ENCODE assay signal across 24 cellular contexts in the genomic region with DNA sequence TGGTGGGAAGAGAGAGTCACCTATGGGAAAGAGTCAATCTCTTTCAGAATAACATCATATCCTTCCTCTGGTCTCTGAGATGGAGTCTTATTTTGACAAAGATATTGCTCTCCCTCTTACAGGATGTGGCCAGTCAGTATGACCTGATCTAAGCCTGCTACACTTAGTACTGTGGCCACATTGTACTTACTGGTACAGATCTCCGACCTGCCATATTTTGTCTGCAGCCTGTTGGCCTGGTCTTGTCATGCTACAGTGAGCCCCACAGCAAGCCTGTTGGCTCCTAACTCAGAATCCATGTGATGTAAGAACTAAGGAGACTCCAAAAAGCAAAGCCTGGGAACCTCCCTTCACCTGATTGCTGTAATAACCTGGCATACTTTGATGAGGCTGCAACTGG.
DNase-seq lines count a peak whose midpoint lies in the region; ATAC-seq and TF ChIP-seq lines count a peak whose summit lies in the region.
"Had no signal": no experiment of that assay in that cellular context is flagged by ENCODE, and none has a peak within 500 bp of the region (broad histone marks: within the 10 kb centered on the region; RNA-seq: fewer than 3 reads in every experiment).

No MANE protein-coding gene starts in this region.

- no peak overlapping the region for H4K12ac ChIP-seq in trophoblast cell (ENCODE audit: low read depth, low read length)

- peak overlapping the region; percentile 25 for H3K9ac ChIP-seq in trophoblast cell (ENCODE audit: low read length)
- H3K9ac ChIP-seq: KMS-11 had no signal

- no peak overlapping the region for H3K4ac ChIP-seq in trophoblast cell (ENCODE audit: low read depth, low read length)

- no peak overlapping the region for H2BK120ac ChIP-seq in trophoblast cell (ENCODE audit: insufficient read depth, low read length, poor library complexity)

- no peak overlapping the region for H2BK5ac ChIP-seq in trophoblast cell (ENCODE audit: low read depth, low read length, poor library complexity)

- no peaks in the 10 kb centered on the region for H3K27me3 ChIP-seq in trophoblast cell (ENCODE audit: insufficient read depth, low read length)
- H3K27me3 ChIP-seq: BE2C, Peyer's patch had no signal

- peak; percentile 71 for DNase-seq in activated CD8-positive, alpha-beta memory T cell treated with anti-CD3 and anti-CD28 coated beads, Interleukin-2, amount 10 ng/mL, durations not matched to agents 7 days and 5 days
- no peak for DNase-seq in activated CD8-positive, alpha-beta memory T cell treated with anti-CD3 and anti-CD28 coated beads, Interleukin-2, amount 50 U/mL, for 4 hours
- DNase-seq in central memory CD8-positive, alpha-beta T cell (ENCODE audit: low spot score in 2 of 2): no peak
- DNase-seq in trophoblast cell: no peak
- no peak for DNase-seq in GM20000 (ENCODE audit: low spot score)
- no peak for DNase-seq in NOMO-1 treated with DMSO at 0.1 percent for 48 hours (lab: John Stamatoyannopoulos, UW; ENCODE audit: unreplicated experiment)
- no peak for DNase-seq in OCI-M2 (lab: John Stamatoyannopoulos, UW; ENCODE audit: unreplicated experiment)
- DNase-seq: 8988T, ACHN, BE2C, Calu3, DND-41, HCEC 1CT, IMR-90, NCI-H1048, NCI-H1417, NCI-H1694, NCI-H2081, NCI-H2227 treated with DMSO at 0.1 percent for 48 hours, NCI-H526 treated with DMSO at 0.1 percent for 48 hours, Peyer's patch, SHP77 treated with DMSO at 0.1 percent for 48 hours had no signal

- peak overlapping the region; percentile 88 for H3K27ac Mint-ChIP-seq in activated CD8-positive, alpha-beta memory T cell treated with anti-CD3 and anti-CD28 coated beads, Interleukin-2, amount 10 ng/mL, durations not matched to agents 7 days and 5 days
- peak overlapping the region; percentile 22 for H3K27ac Mint-ChIP-seq in T-helper 1 cell treated with Interleukin-12 subunit alpha and Interleukin-12 subunit beta and Interleukin-4 antibody, amounts not matched to agents 30 μg/mL and 1 μg/mL, for 36 hours
- no peak overlapping the region for H3K27ac Mint-ChIP-seq in central memory CD8-positive, alpha-beta T cell (ENCODE audit: low read depth)

- no peak overlapping the region for H3K23ac ChIP-seq in trophoblast cell (ENCODE audit: low read length)

- H3K9me3 Mint-ChIP-seq in activated CD8-positive, alpha-beta memory T cell treated with anti-CD3 and anti-CD28 coated beads, Interleukin-2, amount 10 ng/mL, durations not matched to agents 7 days and 5 days (ENCODE audit: low read depth): peaks cover 2% of the 10 kb centered on the region
- H3K9me3 Mint-ChIP-seq in T-helper 1 cell treated with Interleukin-12 subunit alpha and Interleukin-12 subunit beta and Interleukin-4 antibody, amounts not matched to agents 30 μg/mL and 1 μg/mL, for 36 hours: peaks cover 38% of the 10 kb centered on the region
- peaks cover 19% of the 10 kb centered on the region for H3K9me3 Mint-ChIP-seq in central memory CD8-positive, alpha-beta T cell

- no peak overlapping the region for H2AK5ac ChIP-seq in trophoblast cell (ENCODE audit: low read length)

- H3K4me1 Mint-ChIP-seq in activated CD8-positive, alpha-beta memory T cell treated with anti-CD3 and anti-CD28 coated beads, Interleukin-2, amount 10 ng/mL, durations not matched to agents 7 days and 5 days: peaks cover 77% of the 10 kb centered on the region
- H3K4me1 Mint-ChIP-seq in T-helper 1 cell treated with Interleukin-12 subunit alpha and Interleukin-12 subunit beta and Interleukin-4 antibody, amounts not matched to agents 30 μg/mL and 1 μg/mL, for 36 hours (ENCODE audit: low read depth): peaks cover 36% of the 10 kb centered on the region
- H3K4me1 Mint-ChIP-seq in central memory CD8-positive, alpha-beta T cell: peaks cover 89% of the 10 kb centered on the region

- no peak overlapping the region for H3K27ac ChIP-seq in trophoblast cell (ENCODE audit: low read depth, low read length)
- H3K27ac ChIP-seq: KMS-11, Peyer's patch had no signal

- H3K14ac ChIP-seq in trophoblast cell (ENCODE audit: low read length): no peak overlapping the region

- no peak overlapping the region for H2BK12ac ChIP-seq in trophoblast cell (ENCODE audit: low read length)

- no peaks in the 10 kb centered on the region for H3K4me1 ChIP-seq in trophoblast cell (ENCODE audit: control insufficient read depth in 1 of 2, insufficient read depth in 2 of 2, low read length in 2 of 2)
- H3K4me1 ChIP-seq: BE2C, Peyer's patch had no signal

- no CpG with 5 or more reads among the region's 1 CpG for WGBS in trophoblast cell (ENCODE audit: extremely low coverage, insufficient coverage, insufficient read length)

- no peaks in the 10 kb centered on the region for H3K79me1 ChIP-seq in trophoblast cell (ENCODE audit: low read length)

- peak; percentile 79 for ATAC-seq in activated CD8-positive, alpha-beta memory T cell treated with anti-CD3 and anti-CD28 coated beads, Interleukin-2, amount 10 ng/mL, durations not matched to agents 7 days and 5 days
- no peak for ATAC-seq in central memory CD8-positive, alpha-beta T cell (replicated peaks; ENCODE audit: extremely low read depth, poor library complexity, severe bottlenecking)

- no peaks in the 10 kb centered on the region for H3K79me2 ChIP-seq in trophoblast cell (ENCODE audit: control insufficient read depth, insufficient read depth, low read length, poor library complexity)

- no peak overlapping the region for H4K8ac ChIP-seq in trophoblast cell (ENCODE audit: low read depth, low read length)

- TF ChIP-seq CTCF in GM20000 (IDR thresholded peaks at IDR 0.05; ENCODE audit: extremely low read depth, missing control alignments): no peak

- peaks cover 53% of the 10 kb centered on the region for H3K36me3 Mint-ChIP-seq in activated CD8-positive, alpha-beta memory T cell treated with anti-CD3 and anti-CD28 coated beads, Interleukin-2, amount 10 ng/mL, durations not matched to agents 7 days and 5 days
- peaks cover 19% of the 10 kb centered on the region for H3K36me3 Mint-ChIP-seq in T-helper 1 cell treated with Interleukin-12 subunit alpha and Interleukin-12 subunit beta and Interleukin-4 antibody, amounts not matched to agents 30 μg/mL and 1 μg/mL, for 36 hours (ENCODE audit: low read depth)
- H3K36me3 Mint-ChIP-seq in central memory CD8-positive, alpha-beta T cell (ENCODE audit: insufficient read depth): peaks cover 7% of the 10 kb centered on the region

- H2AFZ ChIP-seq in trophoblast cell (ENCODE audit: insufficient read depth, low read length, poor library complexity): no peak overlapping the region

- H3K4me3 Mint-ChIP-seq in activated CD8-positive, alpha-beta memory T cell treated with anti-CD3 and anti-CD28 coated beads, Interleukin-2, amount 10 ng/mL, durations not matched to agents 7 days and 5 days: no peak overlapping the region
- H3K4me3 Mint-ChIP-seq in T-helper 1 cell treated with Interleukin-12 subunit alpha and Interleukin-12 subunit beta and Interleukin-4 antibody, amounts not matched to agents 30 μg/mL and 1 μg/mL, for 36 hours: no peak overlapping the region
- peak overlapping the region; percentile 44 for H3K4me3 Mint-ChIP-seq in central memory CD8-positive, alpha-beta T cell

- H4K91ac ChIP-seq in trophoblast cell (ENCODE audit: low read depth, low read length): no peak overlapping the region

- H3K27me3 Mint-ChIP-seq in activated CD8-positive, alpha-beta memory T cell treated with anti-CD3 and anti-CD28 coated beads, Interleukin-2, amount 10 ng/mL, durations not matched to agents 7 days and 5 days: no peaks in the 10 kb centered on the region
- no peaks in the 10 kb centered on the region for H3K27me3 Mint-ChIP-seq in T-helper 1 cell treated with Interleukin-12 subunit alpha and Interleukin-12 subunit beta and Interleukin-4 antibody, amounts not matched to agents 30 μg/mL and 1 μg/mL, for 36 hours (ENCODE audit: low read depth)
- H3K27me3 Mint-ChIP-seq in central memory CD8-positive, alpha-beta T cell: no peaks in the 10 kb centered on the region

- no peak overlapping the region for H3K18ac ChIP-seq in trophoblast cell (ENCODE audit: low read length)

- CTCF ChIA-PET in activated CD8-positive, alpha-beta memory T cell treated with anti-CD3 and anti-CD28 coated beads, Interleukin-2, amount 10 ng/mL, durations not matched to agents 7 days and 5 days (lab: Charles Lee): interaction anchor here (0.9 to 1.5 kb wide), 2 partner anchors 10 to 113 kb away, joined by 3 to 6 read pairs; no protein-coding TSS in a partner anchor

- no peak overlapping the region for H3K4me3 ChIP-seq in trophoblast cell (ENCODE audit: low read depth, low read length)
- H3K4me3 ChIP-seq: Peyer's patch had no signal

- no peaks in the 10 kb centered on the region for H3K9me3 ChIP-seq in trophoblast cell (ENCODE audit: insufficient read depth, low read depth, low read length)
- H3K9me3 ChIP-seq: BE2C, Peyer's patch had no signal

- no peaks in the 10 kb centered on the region for H3K36me3 ChIP-seq in trophoblast cell (ENCODE audit: control insufficient read depth in 1 of 2, insufficient read depth in 2 of 2, low read length in 2 of 2)
- H3K36me3 ChIP-seq: BE2C, Peyer's patch had no signal

- H3K4me2 ChIP-seq in trophoblast cell (ENCODE audit: low read length): no peak overlapping the region
- H3K4me2 ChIP-seq: KMS-11 had no signal
